1 cellular context compared by ENCODE assay signal in the genomic region with DNA sequence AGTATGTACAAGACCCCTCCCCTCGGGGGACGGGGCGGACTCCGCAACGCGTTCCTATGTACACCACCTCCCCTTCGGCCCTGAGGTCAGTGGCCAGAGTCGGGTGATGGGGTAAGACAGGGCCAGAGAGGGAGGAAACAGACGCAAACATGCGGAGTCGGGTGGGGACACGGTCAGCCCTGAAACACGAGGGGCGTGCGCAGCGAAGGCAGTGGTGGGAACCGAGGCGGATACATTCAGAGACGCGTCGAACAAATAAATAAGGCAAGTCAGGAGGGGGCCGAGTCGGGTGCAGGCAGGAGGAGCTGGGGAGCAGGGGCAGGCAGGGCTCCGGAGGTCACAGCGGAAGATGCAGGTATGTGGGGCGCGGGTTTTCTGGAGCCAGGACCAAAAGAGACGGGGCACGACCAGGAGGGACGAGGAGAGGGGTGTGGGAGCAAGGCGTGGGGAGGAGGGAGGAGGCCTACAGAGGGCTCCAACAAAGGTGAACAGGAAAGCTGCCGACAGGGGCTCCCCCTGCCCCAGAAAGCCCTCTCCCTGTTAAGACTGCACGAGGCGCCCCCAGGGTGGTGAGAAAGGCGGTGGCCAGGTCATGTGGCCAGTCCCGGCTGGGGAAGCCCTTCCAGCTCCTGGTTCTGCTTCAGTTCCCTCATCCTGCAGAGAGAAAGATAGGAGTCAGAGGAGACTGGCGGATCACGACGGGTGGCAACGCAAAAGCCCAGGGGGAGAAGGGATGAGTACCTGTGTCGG.
A peak's percentile ranks its signal among the peaks of the same experiment; 100 is the strongest.
TF ChIP-seq lines count a peak whose summit lies in the region.

No MANE protein-coding gene starts in this region.

TF ChIP-seq in HepG2, 621 proteins besides CTCF, POLR2A, EP300 and RAD21 (continues in another document):
- TF ChIP-seq SIN3A (IDR thresholded peaks at IDR 0.05; ENCODE audit: borderline replicate concordance, low read depth, low read length) = peak; percentile 48; the same call in 1 of the 2 replicates
- no peak for TF ChIP-seq MTA3 (CRISPR knock-in tag; IDR thresholded peaks at IDR 0.05)
- TF ChIP-seq ZNF850 (CRISPR knock-in tag; conservative IDR thresholded peaks at IDR 0.05) = no peak
- TF ChIP-seq TCF12 (IDR thresholded peaks at IDR 0.05) = no peak
- no peak for TF ChIP-seq TCF12 (CRISPR knock-in tag; IDR thresholded peaks at IDR 0.05)
- TF ChIP-seq, protein P1, sequence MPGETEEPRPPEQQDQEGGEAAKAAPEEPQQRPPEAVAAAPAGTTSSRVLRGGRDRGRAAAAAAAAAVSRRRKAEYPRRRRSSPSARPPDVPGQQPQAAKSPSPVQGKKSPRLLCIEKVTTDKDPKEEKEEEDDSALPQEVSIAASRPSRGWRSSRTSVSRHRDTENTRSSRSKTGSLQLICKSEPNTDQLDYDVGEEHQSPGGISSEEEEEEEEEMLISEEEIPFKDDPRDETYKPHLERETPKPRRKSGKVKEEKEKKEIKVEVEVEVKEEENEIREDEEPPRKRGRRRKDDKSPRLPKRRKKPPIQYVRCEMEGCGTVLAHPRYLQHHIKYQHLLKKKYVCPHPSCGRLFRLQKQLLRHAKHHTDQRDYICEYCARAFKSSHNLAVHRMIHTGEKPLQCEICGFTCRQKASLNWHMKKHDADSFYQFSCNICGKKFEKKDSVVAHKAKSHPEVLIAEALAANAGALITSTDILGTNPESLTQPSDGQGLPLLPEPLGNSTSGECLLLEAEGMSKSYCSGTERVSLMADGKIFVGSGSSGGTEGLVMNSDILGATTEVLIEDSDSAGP (CRISPR knock-in tag; IDR thresholded peaks at IDR 0.05; ENCODE audit: borderline replicate concordance) = peak; percentile 18; the same call in 1 of the 2 replicates
- TF ChIP-seq ZNF230 (CRISPR knock-in tag; IDR thresholded peaks at IDR 0.05) = no peak
- peak; percentile 45; the same call in 1 of the 2 replicates for TF ChIP-seq YEATS4 (CRISPR knock-in tag; IDR thresholded peaks at IDR 0.05; ENCODE audit: borderline replicate concordance)
- peak; percentile 7; the same call in 1 of the 2 replicates for TF ChIP-seq KDM2A (CRISPR knock-in tag; IDR thresholded peaks at IDR 0.05; ENCODE audit: borderline replicate concordance, low read depth)
- TF ChIP-seq SNAPC2 (CRISPR knock-in tag; IDR thresholded peaks at IDR 0.05) = no peak
- TF ChIP-seq YY1 (IDR thresholded peaks at IDR 0.05; ENCODE audit: insufficient read depth, insufficient replicate concordance, low read depth, low read length) = no peak
- TF ChIP-seq, protein P2, sequence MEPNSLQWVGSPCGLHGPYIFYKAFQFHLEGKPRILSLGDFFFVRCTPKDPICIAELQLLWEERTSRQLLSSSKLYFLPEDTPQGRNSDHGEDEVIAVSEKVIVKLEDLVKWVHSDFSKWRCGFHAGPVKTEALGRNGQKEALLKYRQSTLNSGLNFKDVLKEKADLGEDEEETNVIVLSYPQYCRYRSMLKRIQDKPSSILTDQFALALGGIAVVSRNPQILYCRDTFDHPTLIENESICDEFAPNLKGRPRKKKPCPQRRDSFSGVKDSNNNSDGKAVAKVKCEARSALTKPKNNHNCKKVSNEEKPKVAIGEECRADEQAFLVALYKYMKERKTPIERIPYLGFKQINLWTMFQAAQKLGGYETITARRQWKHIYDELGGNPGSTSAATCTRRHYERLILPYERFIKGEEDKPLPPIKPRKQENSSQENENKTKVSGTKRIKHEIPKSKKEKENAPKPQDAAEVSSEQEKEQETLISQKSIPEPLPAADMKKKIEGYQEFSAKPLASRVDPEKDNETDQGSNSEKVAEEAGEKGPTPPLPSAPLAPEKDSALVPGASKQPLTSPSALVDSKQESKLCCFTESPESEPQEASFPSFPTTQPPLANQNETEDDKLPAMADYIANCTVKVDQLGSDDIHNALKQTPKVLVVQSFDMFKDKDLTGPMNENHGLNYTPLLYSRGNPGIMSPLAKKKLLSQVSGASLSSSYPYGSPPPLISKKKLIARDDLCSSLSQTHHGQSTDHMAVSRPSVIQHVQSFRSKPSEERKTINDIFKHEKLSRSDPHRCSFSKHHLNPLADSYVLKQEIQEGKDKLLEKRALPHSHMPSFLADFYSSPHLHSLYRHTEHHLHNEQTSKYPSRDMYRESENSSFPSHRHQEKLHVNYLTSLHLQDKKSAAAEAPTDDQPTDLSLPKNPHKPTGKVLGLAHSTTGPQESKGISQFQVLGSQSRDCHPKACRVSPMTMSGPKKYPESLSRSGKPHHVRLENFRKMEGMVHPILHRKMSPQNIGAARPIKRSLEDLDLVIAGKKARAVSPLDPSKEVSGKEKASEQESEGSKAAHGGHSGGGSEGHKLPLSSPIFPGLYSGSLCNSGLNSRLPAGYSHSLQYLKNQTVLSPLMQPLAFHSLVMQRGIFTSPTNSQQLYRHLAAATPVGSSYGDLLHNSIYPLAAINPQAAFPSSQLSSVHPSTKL (CRISPR knock-in tag; IDR thresholded peaks at IDR 0.05) = no peak; the same call in 1 of the 2 replicates
- TF ChIP-seq ZNF670 (CRISPR knock-in tag; IDR thresholded peaks at IDR 0.05; ENCODE audit: borderline replicate concordance) = no peak; the same call in none of the 2 replicates
- no peak for TF ChIP-seq MAFF (IDR thresholded peaks at IDR 0.05; ENCODE audit: low read depth, low read length)
- no peak for TF ChIP-seq ZNF619 (CRISPR knock-in tag; IDR thresholded peaks at IDR 0.05)
- TF ChIP-seq KLF16 (CRISPR knock-in tag; IDR thresholded peaks at IDR 0.05) = peak in 1 of 2 experiments; percentile 16; a peak in 1 of 4 replicates
- no peak for TF ChIP-seq CBX2 (IDR thresholded peaks at IDR 0.05; ENCODE audit: low read depth, low read length)
- TF ChIP-seq CBX2 (CRISPR knock-in tag; IDR thresholded peaks at IDR 0.05; ENCODE audit: low read depth) = no peak
- TF ChIP-seq, protein P3, sequence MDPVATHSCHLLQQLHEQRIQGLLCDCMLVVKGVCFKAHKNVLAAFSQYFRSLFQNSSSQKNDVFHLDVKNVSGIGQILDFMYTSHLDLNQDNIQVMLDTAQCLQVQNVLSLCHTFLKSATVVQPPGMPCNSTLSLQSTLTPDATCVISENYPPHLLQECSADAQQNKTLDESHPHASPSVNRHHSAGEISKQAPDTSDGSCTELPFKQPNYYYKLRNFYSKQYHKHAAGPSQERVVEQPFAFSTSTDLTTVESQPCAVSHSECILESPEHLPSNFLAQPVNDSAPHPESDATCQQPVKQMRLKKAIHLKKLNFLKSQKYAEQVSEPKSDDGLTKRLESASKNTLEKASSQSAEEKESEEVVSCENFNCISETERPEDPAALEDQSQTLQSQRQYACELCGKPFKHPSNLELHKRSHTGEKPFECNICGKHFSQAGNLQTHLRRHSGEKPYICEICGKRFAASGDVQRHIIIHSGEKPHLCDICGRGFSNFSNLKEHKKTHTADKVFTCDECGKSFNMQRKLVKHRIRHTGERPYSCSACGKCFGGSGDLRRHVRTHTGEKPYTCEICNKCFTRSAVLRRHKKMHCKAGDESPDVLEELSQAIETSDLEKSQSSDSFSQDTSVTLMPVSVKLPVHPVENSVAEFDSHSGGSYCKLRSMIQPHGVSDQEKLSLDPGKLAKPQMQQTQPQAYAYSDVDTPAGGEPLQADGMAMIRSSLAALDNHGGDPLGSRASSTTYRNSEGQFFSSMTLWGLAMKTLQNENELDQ (CRISPR knock-in tag; IDR thresholded peaks at IDR 0.05; ENCODE audit: borderline replicate concordance) = no peak
- no peak for TF ChIP-seq ZFP62 (CRISPR knock-in tag; IDR thresholded peaks at IDR 0.05)
- TF ChIP-seq CCDC6 (CRISPR knock-in tag; IDR thresholded peaks at IDR 0.05) = 0 out of 2 replicates have a peak, but pooled peaks have one; percentile 36
- TF ChIP-seq KDM1A (CRISPR knock-in tag; IDR thresholded peaks at IDR 0.05) = no peak
- no peak for TF ChIP-seq KMT2A (CRISPR knock-in tag; IDR thresholded peaks at IDR 0.05)
- no peak for TF ChIP-seq MEIS1 (CRISPR knock-in tag; IDR thresholded peaks at IDR 0.05; ENCODE audit: borderline replicate concordance)
- TF ChIP-seq, protein P4, sequence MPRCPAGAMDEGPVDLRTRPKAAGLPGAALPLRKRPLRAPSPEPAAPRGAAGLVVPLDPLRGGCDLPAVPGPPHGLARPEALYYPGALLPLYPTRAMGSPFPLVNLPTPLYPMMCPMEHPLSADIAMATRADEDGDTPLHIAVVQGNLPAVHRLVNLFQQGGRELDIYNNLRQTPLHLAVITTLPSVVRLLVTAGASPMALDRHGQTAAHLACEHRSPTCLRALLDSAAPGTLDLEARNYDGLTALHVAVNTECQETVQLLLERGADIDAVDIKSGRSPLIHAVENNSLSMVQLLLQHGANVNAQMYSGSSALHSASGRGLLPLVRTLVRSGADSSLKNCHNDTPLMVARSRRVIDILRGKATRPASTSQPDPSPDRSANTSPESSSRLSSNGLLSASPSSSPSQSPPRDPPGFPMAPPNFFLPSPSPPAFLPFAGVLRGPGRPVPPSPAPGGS (CRISPR knock-in tag; IDR thresholded peaks at IDR 0.05) = no peak
- peak; percentile 69 for TF ChIP-seq ZNF777 (CRISPR knock-in tag; IDR thresholded peaks at IDR 0.05)
- TF ChIP-seq ZNF431 (CRISPR knock-in tag; IDR thresholded peaks at IDR 0.05; ENCODE audit: borderline replicate concordance, low read depth) = 0 out of 2 replicates have a peak, but pooled peaks have one; percentile 2
- no peak for TF ChIP-seq LCORL (IDR thresholded peaks at IDR 0.05)
- TF ChIP-seq LCORL (CRISPR knock-in tag; IDR thresholded peaks at IDR 0.05) = no peak
- TF ChIP-seq ZNF34 (CRISPR knock-in tag; IDR thresholded peaks at IDR 0.05; ENCODE audit: borderline replicate concordance) = 0 out of 2 replicates have a peak, but pooled peaks have one; percentile 27
- TF ChIP-seq NFIB (CRISPR knock-in tag; IDR thresholded peaks at IDR 0.05; ENCODE audit: borderline replicate concordance) = peak; percentile 77; the same call in 1 of the 2 replicates
- TF ChIP-seq ZNF225 (CRISPR knock-in tag; IDR thresholded peaks at IDR 0.05) = peak; percentile 38; the same call in 1 of the 2 replicates
- TF ChIP-seq, protein P5, sequence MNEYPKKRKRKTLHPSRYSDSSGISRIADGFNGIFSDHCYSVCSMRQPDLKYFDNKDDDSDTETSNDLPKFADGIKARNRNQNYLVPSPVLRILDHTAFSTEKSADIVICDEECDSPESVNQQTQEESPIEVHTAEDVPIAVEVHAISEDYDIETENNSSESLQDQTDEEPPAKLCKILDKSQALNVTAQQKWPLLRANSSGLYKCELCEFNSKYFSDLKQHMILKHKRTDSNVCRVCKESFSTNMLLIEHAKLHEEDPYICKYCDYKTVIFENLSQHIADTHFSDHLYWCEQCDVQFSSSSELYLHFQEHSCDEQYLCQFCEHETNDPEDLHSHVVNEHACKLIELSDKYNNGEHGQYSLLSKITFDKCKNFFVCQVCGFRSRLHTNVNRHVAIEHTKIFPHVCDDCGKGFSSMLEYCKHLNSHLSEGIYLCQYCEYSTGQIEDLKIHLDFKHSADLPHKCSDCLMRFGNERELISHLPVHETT (CRISPR knock-in tag; conservative IDR thresholded peaks at IDR 0.05) = no peak
- TF ChIP-seq, protein P6, sequence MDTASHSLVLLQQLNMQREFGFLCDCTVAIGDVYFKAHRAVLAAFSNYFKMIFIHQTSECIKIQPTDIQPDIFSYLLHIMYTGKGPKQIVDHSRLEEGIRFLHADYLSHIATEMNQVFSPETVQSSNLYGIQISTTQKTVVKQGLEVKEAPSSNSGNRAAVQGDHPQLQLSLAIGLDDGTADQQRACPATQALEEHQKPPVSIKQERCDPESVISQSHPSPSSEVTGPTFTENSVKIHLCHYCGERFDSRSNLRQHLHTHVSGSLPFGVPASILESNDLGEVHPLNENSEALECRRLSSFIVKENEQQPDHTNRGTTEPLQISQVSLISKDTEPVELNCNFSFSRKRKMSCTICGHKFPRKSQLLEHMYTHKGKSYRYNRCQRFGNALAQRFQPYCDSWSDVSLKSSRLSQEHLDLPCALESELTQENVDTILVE (CRISPR knock-in tag; IDR thresholded peaks at IDR 0.05) = no peak
- TF ChIP-seq ZBTB21 (CRISPR knock-in tag; IDR thresholded peaks at IDR 0.05) = no peak
- no peak for TF ChIP-seq ZNF879 (CRISPR knock-in tag; IDR thresholded peaks at IDR 0.05)
- no peak for TF ChIP-seq HMG20A (CRISPR knock-in tag; IDR thresholded peaks at IDR 0.05; ENCODE audit: borderline replicate concordance)
- no peak for TF ChIP-seq SUZ12 (IDR thresholded peaks at IDR 0.05; ENCODE audit: low read depth, low read length)
- TF ChIP-seq MAFG (CRISPR knock-in tag; IDR thresholded peaks at IDR 0.05) = no peak
- TF ChIP-seq, protein P7, sequence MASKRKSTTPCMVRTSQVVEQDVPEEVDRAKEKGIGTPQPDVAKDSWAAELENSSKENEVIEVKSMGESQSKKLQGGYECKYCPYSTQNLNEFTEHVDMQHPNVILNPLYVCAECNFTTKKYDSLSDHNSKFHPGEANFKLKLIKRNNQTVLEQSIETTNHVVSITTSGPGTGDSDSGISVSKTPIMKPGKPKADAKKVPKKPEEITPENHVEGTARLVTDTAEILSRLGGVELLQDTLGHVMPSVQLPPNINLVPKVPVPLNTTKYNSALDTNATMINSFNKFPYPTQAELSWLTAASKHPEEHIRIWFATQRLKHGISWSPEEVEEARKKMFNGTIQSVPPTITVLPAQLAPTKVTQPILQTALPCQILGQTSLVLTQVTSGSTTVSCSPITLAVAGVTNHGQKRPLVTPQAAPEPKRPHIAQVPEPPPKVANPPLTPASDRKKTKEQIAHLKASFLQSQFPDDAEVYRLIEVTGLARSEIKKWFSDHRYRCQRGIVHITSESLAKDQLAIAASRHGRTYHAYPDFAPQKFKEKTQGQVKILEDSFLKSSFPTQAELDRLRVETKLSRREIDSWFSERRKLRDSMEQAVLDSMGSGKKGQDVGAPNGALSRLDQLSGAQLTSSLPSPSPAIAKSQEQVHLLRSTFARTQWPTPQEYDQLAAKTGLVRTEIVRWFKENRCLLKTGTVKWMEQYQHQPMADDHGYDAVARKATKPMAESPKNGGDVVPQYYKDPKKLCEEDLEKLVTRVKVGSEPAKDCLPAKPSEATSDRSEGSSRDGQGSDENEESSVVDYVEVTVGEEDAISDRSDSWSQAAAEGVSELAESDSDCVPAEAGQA (IDR thresholded peaks at IDR 0.05; ENCODE audit: low read depth) = no peak
- TF ChIP-seq, protein P7 (CRISPR knock-in tag; IDR thresholded peaks at IDR 0.05; ENCODE audit: borderline replicate concordance) = no peak
